ENCODE assay signal across 19 cellular contexts in genomic region chr4:42625366-42625765, GRCh38. TPM values are rescaled to one million over a fixed set of nuclear protein-coding genes. Genes with fewer than 3 reads are reported as not detected.
A peak's percentile ranks its signal among the peaks of the same experiment; 100 is the strongest.
DNase-seq lines count a peak whose midpoint lies in the region; FAIRE-seq and TF ChIP-seq lines count a peak whose summit lies in the region.
"Had no signal": no experiment of that assay in that cellular context is flagged by ENCODE, and none has a peak within 500 bp of the region (broad histone marks: within the 10 kb centered on the region; RNA-seq: fewer than 3 reads in every experiment).

No MANE protein-coding gene starts in this region.

- no peak for TF ChIP-seq CTCF in endodermal cell (conservative IDR thresholded peaks at IDR 0.05)

- peaks cover 62% of the 10 kb centered on the region for H3K4me1 Mint-ChIP-seq in activated naive CD8-positive, alpha-beta T cell (ENCODE audit: low read depth)
- peaks cover 52% of the 10 kb centered on the region for H3K4me1 Mint-ChIP-seq in activated naive CD8-positive, alpha-beta T cell treated with anti-CD3 and anti-CD28 coated beads for 36 hours
- H3K4me1 Mint-ChIP-seq in endodermal cell: peaks cover 29% of the 10 kb centered on the region

- WGBS in endodermal cell (ENCODE audit: insufficient coverage in 1 of 2, insufficient read length in 1 of 2), 2 experiments: 87 to 100% methylated on average over 3 of the region's 3 CpGs
- 27 to 65% (median 35%) methylated on average over 3 of the region's 3 CpGs for WGBS in small intestine, 3 donors

- FAIRE-seq in small intestine (lab: Jason Lieb, UNC): no peak
- FAIRE-seq: GM19239 had no signal

- no peak overlapping the region for H3K4me3 Mint-ChIP-seq in activated naive CD8-positive, alpha-beta T cell
- no peak overlapping the region for H3K4me3 Mint-ChIP-seq in activated naive CD8-positive, alpha-beta T cell treated with anti-CD3 and anti-CD28 coated beads for 36 hours
- no peak overlapping the region for H3K4me3 Mint-ChIP-seq in endodermal cell
- H3K4me3 Mint-ChIP-seq: CD4-positive, CD25-positive, alpha-beta regulatory T cell; GM23338 had no signal

- no peak for DNase-seq in activated naive CD8-positive, alpha-beta T cell treated with anti-CD3 and anti-CD28 coated beads for 36 hours
- DNase-seq in Karpas-422 (no peak), endodermal cell (no peak), small intestine (peak; percentile 58), germinal center (ENCODE audit: low spot score) (no peak)
- DNase-seq in stimulated activated CD4-positive, alpha-beta T cell treated with anti-CD3 and anti-CD28 coated beads, Interleukin-2, amount 100 ng/mL, for 48 hours: no peak
- DNase-seq in activated CD4-positive, CD25-positive, alpha-beta regulatory T cell treated with anti-CD3 and anti-CD28 coated beads, Interleukin-2, amount 50 U/mL, for 72 hours: no peak
- DNase-seq: BE2C; CD4-positive, CD25-positive, alpha-beta regulatory T cell; HCEC 1CT; KBM-7; MV-4-11; NCI-H1694 treated with DMSO at 0.1 percent for 48 hours; NCI-H510A; NCI-H774 had no signal

- H3K9ac ChIP-seq in Karpas-422 (ENCODE audit: low read length): no peak overlapping the region
- H3K9ac ChIP-seq in endodermal cell (ENCODE audit: extremely low read depth, low read length, poor library complexity, severe bottlenecking): no peak overlapping the region

- H3K4me3 ChIP-seq in Karpas-422 (ENCODE audit: low read length) (peak overlapping the region; percentile 9; the same call in 1 of the 2 replicates), endodermal cell (ENCODE audit: low read length) (no peak overlapping the region), small intestine (ENCODE audit: low read depth in 1 of 2, low read length in 2 of 2) (no peak overlapping the region)
- H3K4me3 ChIP-seq: GM23338 had no signal

- peak overlapping the region; percentile 11 for H3K27ac Mint-ChIP-seq in activated naive CD8-positive, alpha-beta T cell
- H3K27ac Mint-ChIP-seq in activated naive CD8-positive, alpha-beta T cell treated with anti-CD3 and anti-CD28 coated beads for 36 hours: no peak overlapping the region
- peak overlapping the region; percentile 11 for H3K27ac Mint-ChIP-seq in endodermal cell
- H3K27ac Mint-ChIP-seq: GM23338 had no signal

- no peaks in the 10 kb centered on the region for H3K27me3 Mint-ChIP-seq in activated naive CD8-positive, alpha-beta T cell
- no peaks in the 10 kb centered on the region for H3K27me3 Mint-ChIP-seq in activated naive CD8-positive, alpha-beta T cell treated with anti-CD3 and anti-CD28 coated beads for 36 hours
- H3K27me3 Mint-ChIP-seq in endodermal cell (ENCODE audit: insufficient read depth): no peaks in the 10 kb centered on the region
- H3K27me3 Mint-ChIP-seq: CD4-positive, CD25-positive, alpha-beta regulatory T cell had no signal

- no peaks in the 10 kb centered on the region for H3K27me3 ChIP-seq in Karpas-422 (ENCODE audit: low read length)
- H3K27me3 ChIP-seq in endodermal cell (ENCODE audit: control insufficient read depth, insufficient read depth, low read length, poor library complexity, severe bottlenecking): no peaks in the 10 kb centered on the region
- no peaks in the 10 kb centered on the region for H3K27me3 ChIP-seq in small intestine (ENCODE audit: control insufficient read depth in 2 of 2, insufficient read depth in 2 of 2, low read length in 2 of 2)
- H3K27me3 ChIP-seq: BE2C had no signal

- no peaks in the 10 kb centered on the region for H3K9me3 Mint-ChIP-seq in activated naive CD8-positive, alpha-beta T cell (ENCODE audit: low read depth)
- peaks cover 2% of the 10 kb centered on the region for H3K9me3 Mint-ChIP-seq in activated naive CD8-positive, alpha-beta T cell treated with anti-CD3 and anti-CD28 coated beads for 36 hours
- H3K9me3 Mint-ChIP-seq in endodermal cell: peaks cover 3% of the 10 kb centered on the region
- H3K9me3 Mint-ChIP-seq: GM23338 had no signal

- H3K27ac ChIP-seq in Karpas-422 (ENCODE audit: low read length) (peak overlapping the region; percentile 35; the same call in 1 of the 2 replicates), endodermal cell (ENCODE audit: low read depth, low read length) (no peak overlapping the region), small intestine (ENCODE audit: low read depth in 1 of 2, low read length in 1 of 2) (no peak overlapping the region)

- H3K36me3 Mint-ChIP-seq in activated naive CD8-positive, alpha-beta T cell: peaks cover 28% of the 10 kb centered on the region
- peaks cover 36% of the 10 kb centered on the region for H3K36me3 Mint-ChIP-seq in activated naive CD8-positive, alpha-beta T cell treated with anti-CD3 and anti-CD28 coated beads for 36 hours
- peaks cover 13% of the 10 kb centered on the region for H3K36me3 Mint-ChIP-seq in endodermal cell (ENCODE audit: low read depth)

- no peaks in the 10 kb centered on the region for H4K20me1 ChIP-seq in Karpas-422 (ENCODE audit: insufficient read depth, low read depth, low read length)

- peaks cover 4% of the 10 kb centered on the region for H3K36me3 ChIP-seq in Karpas-422 (ENCODE audit: insufficient read depth, low read length)
- H3K36me3 ChIP-seq in endodermal cell (ENCODE audit: control insufficient read depth, insufficient read depth, low read length): peaks cover 5% of the 10 kb centered on the region
- H3K36me3 ChIP-seq in small intestine (ENCODE audit: control insufficient read depth in 2 of 2, insufficient read depth in 2 of 2, low read length in 2 of 2): no peaks in the 10 kb centered on the region

- no peaks in the 10 kb centered on the region for H3K9me2 ChIP-seq in Karpas-422 (replicated peaks; ENCODE audit: insufficient read depth, low read length)

- peaks cover 75% of the 10 kb centered on the region for H3K4me1 ChIP-seq in Karpas-422 (ENCODE audit: low read length)
- H3K4me1 ChIP-seq in endodermal cell (ENCODE audit: control insufficient read depth, insufficient read depth, low read length): no peaks in the 10 kb centered on the region
- peaks cover 3 to 7% of the 10 kb centered on the region in 2 donors for H3K4me1 ChIP-seq in small intestine (ENCODE audit: control insufficient read depth in 2 of 2, insufficient read depth in 1 of 2, low read depth in 1 of 2, low read length in 1 of 2)

- H2AFZ ChIP-seq in Karpas-422 (ENCODE audit: low read length): no peak overlapping the region
- H2AFZ ChIP-seq: GM23338 had no signal

- H3K9me3 ChIP-seq in Karpas-422 (ENCODE audit: low read length): no peaks in the 10 kb centered on the region
- H3K9me3 ChIP-seq in endodermal cell (ENCODE audit: control insufficient read depth, low read length): peaks cover 6% of the 10 kb centered on the region
- H3K9me3 ChIP-seq in small intestine (ENCODE audit: control insufficient read depth, low read depth): no peaks in the 10 kb centered on the region

- H3K4me2 ChIP-seq in Karpas-422 (ENCODE audit: low read depth, low read length, poor library complexity, severe bottlenecking): peak overlapping the region; percentile 43
- H3K4me2 ChIP-seq: GM23338 had no signal

- peaks cover 81% of the 10 kb centered on the region for H3K79me2 ChIP-seq in Karpas-422 (ENCODE audit: low read length)

RNA-seq across cellular contexts. Expression of gene ATP8A1, which starts 31.5 kb away (rescaled TPM):
- 10 to 100 TPM; 23.8 to 24.7 TPM for total RNA-seq in activated naive CD8-positive, alpha-beta T cell treated with anti-CD3 and anti-CD28 coated beads for 36 hours
- total RNA-seq in Karpas-422 (2014; rRNA removed; shearing (Covaris generic); ENCODE audit: low replicate concordance): 41.7 and 67.2 TPM in 2 replicates
- total RNA-seq in endodermal cell: 10 to 100 TPM; 17.9 to 18.7 TPM
- 12.4 TPM for polyA plus RNA-seq in endodermal cell (2013, experiment 1 of 2)
- 12.4 TPM for polyA plus RNA-seq in endodermal cell (2013, experiment 2 of 2)
- 10 to 100 TPM in 1 of 3 donors, 1 to 10 TPM in 2; 5.1 to 11.4 (median 7.4) TPM for polyA plus RNA-seq in small intestine
- total RNA-seq: A172 had no signal
